8 cellular contexts compared by ENCODE assay signal in genomic region chr14:35123388-35123703, GRCh38. TPM values are rescaled to one million over a fixed set of nuclear protein-coding genes. Genes with fewer than 3 reads are reported as not detected.
DNase-seq lines count a peak whose midpoint lies in the region; ATAC-seq and TF ChIP-seq lines count a peak whose summit lies in the region.

No MANE protein-coding gene starts in this region.

- no peak for TF ChIP-seq CTCF in GM12864 (IDR thresholded peaks at IDR 0.05; ENCODE audit: low read depth, low read length, missing control alignments)
- TF ChIP-seq CTCF in esophagus squamous epithelium (IDR thresholded peaks at IDR 0.05) = no peak
- TF ChIP-seq CTCF in psoas muscle (IDR thresholded peaks at IDR 0.05) = no peak
- TF ChIP-seq CTCF in GM20000 (IDR thresholded peaks at IDR 0.05; ENCODE audit: extremely low read depth, missing control alignments) = no peak

- 29 to 32% methylated on average over 3 of the region's 3 CpGs for WGBS in esophagus squamous epithelium, 2 donors
- 44 to 51% (median 47%) methylated on average over 3 of the region's 3 CpGs for WGBS in psoas muscle, 3 donors

- H3K27me3 ChIP-seq in esophagus squamous epithelium = no peaks in the 10 kb centered on the region
- H3K27me3 ChIP-seq in psoas muscle (ENCODE audit: insufficient read depth in 3 of 3, low read length in 2 of 3) = no peaks in the 10 kb centered on the region

- H3K9me3 ChIP-seq in esophagus squamous epithelium = no peaks in the 10 kb centered on the region
- H3K9me3 ChIP-seq in psoas muscle = no peaks in the 10 kb centered on the region

- DNase-seq in GM12864 (ENCODE audit: low read depth) (no peak), RKO (ENCODE audit: low spot score) (peak; percentile 32), esophagus squamous epithelium (lab: John Stamatoyannopoulos, UW) (no peak), psoas muscle (no peak), NCI-H1436 treated with DMSO at 0.1 percent for 48 hours (lab: John Stamatoyannopoulos, UW) (no peak), GM20000 (ENCODE audit: low spot score) (no peak)

- intact Hi-C loops in esophagus squamous epithelium (cut with DNase I) (no loop called here), psoas muscle (cut with DNase I) (loop anchor here in 1 of 2 donors (5.0 to 10.0 kb wide), 2 partner anchors 71 to 701 kb away; partner anchors contain the start of gene BRMS1L)

- no peak for TF ChIP-seq POLR2A in esophagus squamous epithelium (IDR thresholded peaks at IDR 0.05)

- H3K27ac ChIP-seq in esophagus squamous epithelium (peak overlapping the region; percentile 95 to 98 (median 96)), psoas muscle (peak overlapping the region; percentile 96)

- peaks cover 0 to 18% (median 0%) of the 10 kb centered on the region in 3 donors for H3K36me3 ChIP-seq in esophagus squamous epithelium
- peaks cover 0 to 15% of the 10 kb centered on the region in 2 donors for H3K36me3 ChIP-seq in psoas muscle (ENCODE audit: insufficient read depth in 1 of 2, low read depth in 1 of 2)

- ATAC-seq in psoas muscle (no peak), HG02938 (IDR thresholded peaks at IDR 0.05; ENCODE audit: unreplicated experiment) (no peak), GM19397 (IDR thresholded peaks at IDR 0.05; ENCODE audit: unreplicated experiment) (no peak)

- H3K4me1 ChIP-seq in esophagus squamous epithelium (peaks cover 5 to 55% (median 9%) of the 10 kb centered on the region in 3 donors), psoas muscle (peaks cover 19% of the 10 kb centered on the region)

- H3K4me3 ChIP-seq in GM12864 (ENCODE audit: low read depth, low read length) (peak overlapping the region; percentile 88), esophagus squamous epithelium (peak overlapping the region; percentile 65 to 82 (median 74)), psoas muscle (peak overlapping the region; percentile 82)

RNA-seq across cellular contexts. Expression of gene PRORP, which starts 1.0 kb away (rescaled TPM):
- total RNA-seq in esophagus squamous epithelium = 10 to 100 TPM; 22.6 to 40.5 (median 28.9) TPM
- 10 to 100 TPM; 15.1 to 23.0 (median 17.0) TPM for total RNA-seq in psoas muscle
- 10 to 100 TPM; 11.3 to 23.5 (median 21.6) TPM for polyA plus RNA-seq in psoas muscle

RNA-seq across cellular contexts. Expression of gene PPP2R3C, which starts 1.6 kb away (rescaled TPM):
- total RNA-seq in esophagus squamous epithelium (10 to 100 TPM in 3 of 4 donors, 1 to 10 TPM in 1; 7.1 to 23.9 (median 13.5) TPM), psoas muscle (10 to 100 TPM; 22.9 to 37.1 (median 27.9) TPM)
- polyA plus RNA-seq in psoas muscle = 10 to 100 TPM; 30.9 to 67.0 (median 39.3) TPM
